In genomic region chr16:10391339-10391738, GRCh38 we compare ENCODE assay signal across 6 cellular contexts.
"Had no signal": no experiment of that assay in that cellular context is flagged by ENCODE, and none has a peak within 500 bp of the region (broad histone marks: within the 10 kb centered on the region; RNA-seq: fewer than 3 reads in every experiment).

No MANE protein-coding gene starts in this region.

- ATAC-seq: GM23338 had no signal

- DNase-seq: H9, HCEC 1CT, IMR-90, KBM-7 had no signal

- H3K27ac Mint-ChIP-seq: H9 had no signal

- H3K9me3 Mint-ChIP-seq: GM23338, H9 had no signal

- H3K27ac ChIP-seq: HL-60 had no signal

- H3K4me3 Mint-ChIP-seq: GM23338, H9 had no signal

- H3K4me3 ChIP-seq: GM23338 had no signal
